In genomic region chr11:112523477-112523876, GRCh38 we compare ENCODE assay signal across 10 cellular contexts.
DNase-seq lines count a peak whose midpoint lies in the region; ATAC-seq, FAIRE-seq and TF ChIP-seq lines count a peak whose summit lies in the region.
"Had no signal": no experiment of that assay in that cellular context is flagged by ENCODE, and none has a peak within 500 bp of the region (broad histone marks: within the 10 kb centered on the region; RNA-seq: fewer than 3 reads in every experiment).

No MANE protein-coding gene starts in this region.

- no peaks in the 10 kb centered on the region for H3K79me1 ChIP-seq in mesenchymal stem cell (replicated peaks; ENCODE audit: low read length, poor library complexity, severe bottlenecking)

- H4K8ac ChIP-seq in mesenchymal stem cell (ENCODE audit: low read length), result peak overlapping the region; percentile 41

- no peak overlapping the region for H3K23ac ChIP-seq in mesenchymal stem cell (ENCODE audit: low read length in 2 of 2)

- H3K9me3 ChIP-seq in right lobe of liver (no peaks in the 10 kb centered on the region), HepG2 (ENCODE audit: low read length) (no peaks in the 10 kb centered on the region), mesenchymal stem cell (ENCODE audit: control insufficient read depth, low read length) (no peaks in the 10 kb centered on the region)

- TF ChIP-seq POLR2A in right lobe of liver (IDR thresholded peaks at IDR 0.05) (no peak), HepG2 (IDR thresholded peaks at IDR 0.05; ENCODE audit: insufficient read depth in 1 of 2, low read depth in 2 of 2, low read length in 2 of 2) (no peak)

- TF ChIP-seq RAD21 in HepG2 (CRISPR knock-in tag; IDR thresholded peaks at IDR 0.05), result no peak

- H3K27me3 ChIP-seq in right lobe of liver, result no peaks in the 10 kb centered on the region
- no peaks in the 10 kb centered on the region; a peak in 1 of 5 replicates for H3K27me3 ChIP-seq in HepG2 (ENCODE audit: control insufficient read depth in 1 of 2, insufficient read depth in 2 of 2, low read length in 2 of 2)
- H3K27me3 ChIP-seq in mesenchymal stem cell (ENCODE audit: control insufficient read depth in 1 of 2, insufficient read depth in 1 of 2, low read length in 2 of 2), result peaks cover 0 to 9% of the 10 kb centered on the region in 2 experiments

- TF ChIP-seq CTCF in right lobe of liver (IDR thresholded peaks at IDR 0.05) (no peak), HepG2 (CRISPR knock-in tag; IDR thresholded peaks at IDR 0.05) (no peak), choroid plexus epithelial cell (conservative IDR thresholded peaks at IDR 0.05; ENCODE audit: low read depth, low read length) (no peak), GM20000 (IDR thresholded peaks at IDR 0.05; ENCODE audit: extremely low read depth, missing control alignments) (no peak)

- peak overlapping the region; percentile 83 for H2BK15ac ChIP-seq in mesenchymal stem cell (ENCODE audit: low read depth, poor library complexity, severe bottlenecking)

- ATAC-seq in right lobe of liver (peak; percentile 29 to 46 (median 41)), HepG2 (no peak), HG02759 (IDR thresholded peaks at IDR 0.05; ENCODE audit: unreplicated experiment) (no peak)

- BruUV-seq in HepG2 (replicated peaks; lab: Mats Ljungman, UMichigan), result no TSS peak

- H3K18ac ChIP-seq in mesenchymal stem cell (ENCODE audit: low read depth in 1 of 2, low read length in 2 of 2), result peak overlapping the region in 1 of 2 experiments; percentile 33

- H3K4me2 ChIP-seq in HepG2 (ENCODE audit: low read depth, low read length) (no peak overlapping the region), mesenchymal stem cell (ENCODE audit: low read length, poor library complexity, severe bottlenecking) (no peak overlapping the region)

- H3K36me3 ChIP-seq in right lobe of liver, result no peaks in the 10 kb centered on the region
- H3K36me3 ChIP-seq in HepG2 (replicated peaks in 1 of 2; ENCODE audit: control insufficient read depth in 1 of 2, insufficient read depth in 2 of 2, low read length in 2 of 2), result no peaks in the 10 kb centered on the region
- no peaks in the 10 kb centered on the region for H3K36me3 ChIP-seq in mesenchymal stem cell (ENCODE audit: control insufficient read depth in 1 of 2, insufficient read depth in 2 of 2, low read depth in 1 of 2, low read length in 2 of 2)

- H3K4me1 ChIP-seq in right lobe of liver, result no peaks in the 10 kb centered on the region
- no peaks in the 10 kb centered on the region for H3K4me1 ChIP-seq in HepG2 (ENCODE audit: insufficient read depth, low read length)
- H3K4me1 ChIP-seq in mesenchymal stem cell (ENCODE audit: control insufficient read depth, insufficient read depth, low read depth, low read length), result no peaks in the 10 kb centered on the region

- TF ChIP-seq EP300 in HepG2 (IDR thresholded peaks at IDR 0.05; ENCODE audit: low read depth in 2 of 2, low read length in 2 of 2) (no peak), HepG2 (CRISPR knock-in tag; IDR thresholded peaks at IDR 0.05; ENCODE audit: borderline replicate concordance) (no peak)

- in situ Hi-C loops in HepG2 (cut with HindIII; ENCODE audit: extremely low pct_ligation_motif_present, low pct_unique_long_range_greater_than_20kb), result no loop called here

- DNase-seq in right lobe of liver, result peak in 1 of 3 donors; percentile 25
- DNase-seq in HepG2 (ENCODE audit: low spot score), result no peak
- DNase-seq in choroid plexus epithelial cell (ENCODE audit: low read depth), result peak; percentile 30
- DNase-seq in mesenchymal stem cell, result peak; percentile 24
- no peak for DNase-seq in kidney tubule cell (ENCODE audit: low spot score)
- DNase-seq in NCI-H2171 (lab: John Stamatoyannopoulos, UW), result no peak
- no peak for DNase-seq in GM20000 (ENCODE audit: low spot score)
- DNase-seq: activated CD8-positive, alpha-beta memory T cell treated with anti-CD3 and anti-CD28 coated beads, Interleukin-2, amount 50 U/mL, for 4 hours had no signal

- no peak for FAIRE-seq in HepG2 (lab: Jason Lieb, UNC)
- FAIRE-seq: endothelial cell of umbilical vein had no signal

- no peak overlapping the region for H3K27ac ChIP-seq in right lobe of liver
- H3K27ac ChIP-seq in HepG2 (ENCODE audit: extremely low read length, insufficient read depth, low read length), result no peak overlapping the region
- H3K27ac ChIP-seq in mesenchymal stem cell (ENCODE audit: low read length, poor library complexity, severe bottlenecking), result no peak overlapping the region

- no peak overlapping the region for H2BK5ac ChIP-seq in mesenchymal stem cell (ENCODE audit: low read depth, low read length, poor library complexity, severe bottlenecking)

- no peak overlapping the region for H3K9ac ChIP-seq in HepG2 (ENCODE audit: insufficient read depth, low read depth, low read length)
- no peak overlapping the region for H3K9ac ChIP-seq in mesenchymal stem cell (ENCODE audit: low read length)

- CTCF ChIA-PET in HepG2 (lab: Yijun Ruan, JAX; ENCODE audit: low intra/inter-chr PET ratio, low total read pairs), result no interaction called here

- peak overlapping the region; percentile 61 for H4K91ac ChIP-seq in mesenchymal stem cell (ENCODE audit: low read length)

- peak overlapping the region in 1 of 2 experiments; percentile 61 for H2BK12ac ChIP-seq in mesenchymal stem cell (ENCODE audit: low read length in 2 of 2)

- no peak overlapping the region for H3K4me3 ChIP-seq in right lobe of liver
- no peak overlapping the region for H3K4me3 ChIP-seq in HepG2 (replicated peaks in 1 of 3; ENCODE audit: insufficient read depth in 1 of 3, low read depth in 2 of 3, low read length in 3 of 3)
- H3K4me3 ChIP-seq in choroid plexus epithelial cell (ENCODE audit: low read depth, low read length), result no peak overlapping the region
- no peak overlapping the region for H3K4me3 ChIP-seq in mesenchymal stem cell (ENCODE audit: insufficient read depth in 1 of 2, low read depth in 1 of 2, low read length in 2 of 2)

- POLR2A ChIA-PET in HepG2 (lab: Yijun Ruan, JAX), result no interaction called here

- WGBS in right lobe of liver (ENCODE audit: insufficient coverage, low coverage, low lambda C conversion rate, missing lambda C conversion rate), result 38% methylated on average over 4 of the region's 4 CpGs
- WGBS in HepG2 (ENCODE audit: low lambda C conversion rate), result 16% methylated on average over 3 of the region's 4 CpGs
- 38% methylated on average over 4 of the region's 4 CpGs for WGBS in mesenchymal stem cell

- H4K20me1 ChIP-seq in HepG2 (ENCODE audit: insufficient read depth, low read length), result no peaks in the 10 kb centered on the region

- H2BK120ac ChIP-seq in mesenchymal stem cell (ENCODE audit: low read depth, low read length), result peak overlapping the region; percentile 61

- H2AFZ ChIP-seq in HepG2 (ENCODE audit: low read length), result no peak overlapping the region
- H2AFZ ChIP-seq in mesenchymal stem cell (ENCODE audit: low read depth, low read length), result peak overlapping the region; percentile 58

- no peaks in the 10 kb centered on the region for H3K79me2 ChIP-seq in HepG2 (ENCODE audit: insufficient read depth, low read length)

- H3K4ac ChIP-seq in mesenchymal stem cell (ENCODE audit: low read depth in 1 of 2, low read length in 2 of 2), result no peak overlapping the region

- no peak overlapping the region for H2AK5ac ChIP-seq in mesenchymal stem cell (ENCODE audit: low read length, severe bottlenecking)

- H3K14ac ChIP-seq in mesenchymal stem cell (ENCODE audit: low read length in 2 of 2), result no peak overlapping the region

- intact Hi-C loops in right lobe of liver (cut with DNase I) (no loop called here), HepG2 (cut with micrococcal nuclease; ENCODE audit: unreplicated experiment) (no loop called here)

TF ChIP-seq in HepG2, 621 proteins besides CTCF, POLR2A, EP300 and RAD21:
- TF ChIP-seq MNT (IDR thresholded peaks at IDR 0.05) (no peak), JARID2 (CRISPR knock-in tag; IDR thresholded peaks at IDR 0.05; ENCODE audit: insufficient replicate concordance) (no peak), IRX3 (CRISPR knock-in tag; IDR thresholded peaks at IDR 0.05; ENCODE audit: borderline replicate concordance, low read depth) (no peak), ZNF235 (CRISPR knock-in tag; IDR thresholded peaks at IDR 0.05; ENCODE audit: borderline replicate concordance) (no peak), SMC3 (IDR thresholded peaks at IDR 0.05; ENCODE audit: low read length) (no peak), THAP8 (CRISPR knock-in tag; IDR thresholded peaks at IDR 0.05; ENCODE audit: borderline replicate concordance) (no peak), NFATC3 (CRISPR knock-in tag; IDR thresholded peaks at IDR 0.05) (no peak), ZNF3 (CRISPR knock-in tag; IDR thresholded peaks at IDR 0.05) (no peak), ZNF382 (CRISPR knock-in tag; IDR thresholded peaks at IDR 0.05; ENCODE audit: borderline replicate concordance) (no peak), RBFOX2 (IDR thresholded peaks at IDR 0.05; ENCODE audit: low read depth, low read length) (no peak)
TF ChIP-seq in HepG2: peak in this region for 0.

Comparison
In these comparisons a context has a peak if more than half of its experiments do, and no peak if none do; other contexts are left out.
1. ATAC-seq: peak in right lobe of liver (4 of 4); none in HepG2 (single experiment) and HG02759 (single experiment).
2. DNase-seq: peak in choroid plexus epithelial cell (single experiment) and mesenchymal stem cell (single experiment); none in HepG2 (single experiment), kidney tubule cell (single experiment), NCI-H2171 (single experiment) and GM20000 (single experiment).